ENCODE assay signal across 14 cellular contexts in the genomic region with DNA sequence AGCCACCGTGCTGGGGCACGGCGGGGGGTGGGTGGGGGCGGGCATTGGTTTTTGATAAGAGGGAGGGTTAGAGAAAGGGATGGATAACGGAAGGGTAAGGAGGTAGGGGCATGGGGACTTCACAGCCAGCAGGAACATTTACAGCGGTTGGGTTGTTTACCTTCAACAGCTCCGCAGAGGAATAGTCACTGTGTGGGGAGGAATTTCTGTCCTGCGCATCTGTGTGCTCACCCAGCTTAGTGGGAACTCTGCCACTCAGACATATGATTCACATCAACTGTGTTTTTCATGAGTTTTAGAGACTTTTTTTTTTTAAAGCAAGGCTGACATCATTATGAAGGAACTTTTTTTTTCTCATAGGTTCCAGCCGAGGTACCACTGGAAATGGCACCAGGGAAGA. TPM values are rescaled to one million over a fixed set of nuclear protein-coding genes. Genes with fewer than 3 reads are reported as not detected.
DNase-seq lines count a peak whose midpoint lies in the region; ATAC-seq, FAIRE-seq and TF ChIP-seq lines count a peak whose summit lies in the region.
"Had no signal": no experiment of that assay in that cellular context is flagged by ENCODE, and none has a peak within 500 bp of the region (broad histone marks: within the 10 kb centered on the region; RNA-seq: fewer than 3 reads in every experiment).

No MANE protein-coding gene starts in this region.

- peak overlapping the region; percentile 18 for H3K27ac Mint-ChIP-seq in osteocyte (ENCODE audit: unreplicated experiment)
- H3K27ac Mint-ChIP-seq in stimulated activated naive CD8-positive, alpha-beta T cell treated with anti-CD3 and anti-CD28 coated beads, Interleukin-15, amount 100 ng/mL, for 72 hours: no peak overlapping the region
- H3K27ac Mint-ChIP-seq: activated CD4-positive, alpha-beta T cell treated with anti-CD3 and anti-CD28 coated beads, Interleukin-2, amount 10 ng/mL, durations not matched to agents 24 days and 14 days; activated naive CD8-positive, alpha-beta T cell had no signal

- H3K36me3 Mint-ChIP-seq in osteocyte (ENCODE audit: unreplicated experiment): no peaks in the 10 kb centered on the region
- H3K36me3 Mint-ChIP-seq: activated naive CD8-positive, alpha-beta T cell had no signal

- no peak overlapping the region for H3K4me3 Mint-ChIP-seq in osteocyte (ENCODE audit: unreplicated experiment)
- H3K4me3 Mint-ChIP-seq in stimulated activated naive CD8-positive, alpha-beta T cell treated with anti-CD3 and anti-CD28 coated beads, Interleukin-15, amount 100 ng/mL, for 72 hours: no peak overlapping the region
- H3K4me3 Mint-ChIP-seq: activated CD4-positive, alpha-beta T cell treated with anti-CD3 and anti-CD28 coated beads, Interleukin-2, amount 10 ng/mL, durations not matched to agents 24 days and 14 days; activated naive CD8-positive, alpha-beta T cell had no signal

- TF ChIP-seq CTCF in osteocyte (IDR thresholded peaks at IDR 0.05): no peak

- peak; percentile 91 for DNase-seq in GM03348 (ENCODE audit: low spot score)
- DNase-seq in RCC 7860 (ENCODE audit: low spot score): peak; percentile 33
- peak; percentile 95 for DNase-seq in fibroblast of peridontal ligament (ENCODE audit: extremely low read depth)
- DNase-seq in osteocyte (ENCODE audit: extremely low spot score, unreplicated experiment): no peak
- no peak for DNase-seq in NCI-H146 (lab: John Stamatoyannopoulos, UW)
- DNase-seq in stimulated activated naive CD8-positive, alpha-beta T cell treated with anti-CD3 and anti-CD28 coated beads, Interleukin-15, amount 100 ng/mL, for 72 hours: no peak
- no peak for DNase-seq in frontal cortex (ENCODE audit: low spot score in 2 of 2)
- no peak for DNase-seq in GF-D8 (lab: John Stamatoyannopoulos, UW)
- DNase-seq: activated CD4-positive, alpha-beta T cell treated with anti-CD3 and anti-CD28 coated beads, Interleukin-2, amount 10 ng/mL, durations not matched to agents 24 days and 14 days; NCI-H1436; SHP77; spleen had no signal

- H3K9me3 Mint-ChIP-seq in osteocyte (ENCODE audit: unreplicated experiment): no peaks in the 10 kb centered on the region
- no peaks in the 10 kb centered on the region for H3K9me3 Mint-ChIP-seq in stimulated activated naive CD8-positive, alpha-beta T cell treated with anti-CD3 and anti-CD28 coated beads, Interleukin-15, amount 100 ng/mL, for 72 hours
- H3K9me3 Mint-ChIP-seq: activated CD4-positive, alpha-beta T cell treated with anti-CD3 and anti-CD28 coated beads, Interleukin-2, amount 10 ng/mL, durations not matched to agents 24 days and 14 days had no signal

- FAIRE-seq in RCC 7860 (lab: Jason Lieb, UNC) (no peak), frontal cortex (lab: Jason Lieb, UNC) (no peak)

- no peak for ATAC-seq in stimulated activated naive CD8-positive, alpha-beta T cell treated with anti-CD3 and anti-CD28 coated beads, Interleukin-15, amount 100 ng/mL, for 72 hours

- peaks cover 6% of the 10 kb centered on the region for H3K4me1 Mint-ChIP-seq in osteocyte (ENCODE audit: unreplicated experiment)
- no peaks in the 10 kb centered on the region for H3K4me1 Mint-ChIP-seq in stimulated activated naive CD8-positive, alpha-beta T cell treated with anti-CD3 and anti-CD28 coated beads, Interleukin-15, amount 100 ng/mL, for 72 hours
- H3K4me1 Mint-ChIP-seq: activated CD4-positive, alpha-beta T cell treated with anti-CD3 and anti-CD28 coated beads, Interleukin-2, amount 10 ng/mL, durations not matched to agents 24 days and 14 days had no signal

- H3K27me3 Mint-ChIP-seq in osteocyte (ENCODE audit: unreplicated experiment): peaks cover 45% of the 10 kb centered on the region
- peaks cover 28% of the 10 kb centered on the region for H3K27me3 Mint-ChIP-seq in stimulated activated naive CD8-positive, alpha-beta T cell treated with anti-CD3 and anti-CD28 coated beads, Interleukin-15, amount 100 ng/mL, for 72 hours

RNA-seq across cellular contexts. Expression of a gene that starts 19.6 kb away (rescaled TPM):
- total RNA-seq in osteocyte (2.7 and 4.4 TPM in 2 replicates), frontal cortex (2.0 TPM)
- total RNA-seq: activated CD4-positive, alpha-beta T cell treated with anti-CD3 and anti-CD28 coated beads, Interleukin-2, amount 10 ng/mL, durations not matched to agents 24 days and 14 days had no signal

RNA-seq across cellular contexts. Expression of a gene that starts 21.4 kb away (rescaled TPM):
- total RNA-seq in osteocyte (not detected in 2 replicates), frontal cortex (0.41 TPM)
- total RNA-seq: activated CD4-positive, alpha-beta T cell treated with anti-CD3 and anti-CD28 coated beads, Interleukin-2, amount 10 ng/mL, durations not matched to agents 24 days and 14 days; lung microvascular endothelial cell had no signal

RNA-seq across cellular contexts. Expression of a gene that starts 37.9 kb away (rescaled TPM):
- total RNA-seq in osteocyte: 56.4 and 57.7 TPM in 2 replicates
- 33.8 TPM for total RNA-seq in frontal cortex

RNA-seq across cellular contexts. Expression of a gene that starts 38.0 kb away (rescaled TPM):
- total RNA-seq in osteocyte: 9.4 and 9.7 TPM in 2 replicates
- 7.3 TPM for total RNA-seq in frontal cortex

Comparison
In these comparisons a context has a peak if more than half of its experiments do, and no peak if none do; other contexts are left out.
1. DNase-seq: peak in GM03348 (single experiment), RCC 7860 (single experiment) and fibroblast of peridontal ligament (single experiment); none in osteocyte (single experiment), NCI-H146 (single experiment), stimulated activated naive CD8-positive, alpha-beta T cell treated with anti-CD3 and anti-CD28 coated beads, Interleukin-15, amount 100 ng/mL, for 72 hours (0 of 2), frontal cortex (0 of 2) and GF-D8 (single experiment).